In genomic region chr3:176939022-176939817, GRCh38 we compare ENCODE assay signal across 8 cellular contexts.
A peak's percentile ranks its signal among the peaks of the same experiment; 100 is the strongest.
DNase-seq lines count a peak whose midpoint lies in the region; ATAC-seq, FAIRE-seq and TF ChIP-seq lines count a peak whose summit lies in the region.

No MANE protein-coding gene starts in this region.

- no peak for TF ChIP-seq EP300 in K562 (IDR thresholded peaks at IDR 0.05; ENCODE audit: low read length)

- peak; percentile 94 for FAIRE-seq in K562 (lab: Jason Lieb, UNC)

- peak overlapping the region; percentile 20; the same call in 1 of the 2 replicates for H3K4me3 ChIP-seq in ACC112 (ENCODE audit: low read depth, low read length)
- no peak overlapping the region for H3K4me3 ChIP-seq in HFF-Myc (replicated peaks; ENCODE audit: low read depth, low read length)
- H3K4me3 ChIP-seq in MM.1S (ENCODE audit: low read length) = no peak overlapping the region
- H3K4me3 ChIP-seq in K562 = no peak overlapping the region

- H3K9me2 ChIP-seq in MM.1S (replicated peaks; ENCODE audit: insufficient read depth, low read length) = no peaks in the 10 kb centered on the region

- peak; percentile 61 for DNase-seq in HFF-Myc (ENCODE audit: extremely low read depth, low read depth)
- peak; percentile 84 for DNase-seq in MM.1S
- peak; percentile 89 for DNase-seq in RKO (ENCODE audit: low spot score)
- peak; percentile 57 to 70 (median 60) for DNase-seq in K562 (ENCODE audit: extremely low read depth in 1 of 4, low spot score in 3 of 4)
- DNase-seq in iPS-NIHi11 (ENCODE audit: low spot score) = peak; percentile 78
- DNase-seq in stimulated activated CD4-positive, alpha-beta T cell treated with anti-CD3 and anti-CD28 coated beads, Interleukin-2, amount 100 ng/mL, for 48 hours = peak; percentile 23 to 33

- no peaks in the 10 kb centered on the region for H3F3A ChIP-seq in MM.1S (ENCODE audit: insufficient read depth, low read length)

- 7% methylated on average over 10 of the region's 10 CpGs for WGBS in K562 (ENCODE audit: insufficient coverage, low coverage, missing lambda C conversion rate)

- H3K9me3 ChIP-seq in MM.1S (replicated peaks; ENCODE audit: insufficient read depth, low read length) = no peaks in the 10 kb centered on the region
- H3K9me3 ChIP-seq in K562 (replicated peaks; ENCODE audit: control insufficient read depth, insufficient read depth, low read depth, low read length) = no peaks in the 10 kb centered on the region

- H2AFZ ChIP-seq in ACC112 (ENCODE audit: low read length, unreplicated experiment) (peak overlapping the region; percentile 19), MM.1S (ENCODE audit: low read length) (no peak overlapping the region), K562 (ENCODE audit: low read depth, low read length) (no peak overlapping the region)

- no peaks in the 10 kb centered on the region for H3K79me2 ChIP-seq in ACC112 (ENCODE audit: control insufficient read depth, insufficient read depth, low read length, unreplicated experiment)
- no peaks in the 10 kb centered on the region for H3K79me2 ChIP-seq in MM.1S (ENCODE audit: low read length)
- no peaks in the 10 kb centered on the region for H3K79me2 ChIP-seq in K562 (ENCODE audit: control insufficient read depth, insufficient read depth, low read length)

- intact Hi-C loops in K562 (cut with micrococcal nuclease) = loop anchor here (1.0 to 10.0 kb wide), 4 partner anchors 66 to 1446 kb away; no protein-coding TSS in a partner anchor

- in situ Hi-C loops in K562 (cut with MboI) = loop anchor here (10.0 kb wide), 1 partner anchor 414 kb away; no protein-coding TSS in a partner anchor

- POLR2A ChIA-PET in K562 (lab: Yijun Ruan, JAX) = no interaction called here

- no peak overlapping the region for H3K4me2 ChIP-seq in MM.1S (ENCODE audit: low read depth, low read length)
- H3K4me2 ChIP-seq in K562 (ENCODE audit: insufficient read depth, low read length) = no peak overlapping the region

- H3K9ac ChIP-seq in MM.1S (ENCODE audit: low read length) (no peak overlapping the region), K562 (ENCODE audit: insufficient read depth in 1 of 2, low read depth in 2 of 2, low read length in 2 of 2) (no peak overlapping the region)

- no peak for TF ChIP-seq POLR2A in K562 (conservative IDR thresholded peaks at IDR 0.05)

- no peak overlapping the region for H3K27ac ChIP-seq in ACC112 (ENCODE audit: low read depth, low read length)
- no peak overlapping the region for H3K27ac ChIP-seq in MM.1S (ENCODE audit: low read length)
- no peak overlapping the region for H3K27ac ChIP-seq in K562 (ENCODE audit: extremely low read depth, low read depth, low read length)

- H3K27me3 ChIP-seq in ACC112 (ENCODE audit: insufficient read depth, low read length) (no peaks in the 10 kb centered on the region), MM.1S (replicated peaks; ENCODE audit: insufficient read depth, low read length) (no peaks in the 10 kb centered on the region), K562 (ENCODE audit: control insufficient read depth in 2 of 2, insufficient read depth in 2 of 2, low read length in 2 of 2) (no peaks in the 10 kb centered on the region)

- no peaks in the 10 kb centered on the region for H4K20me1 ChIP-seq in MM.1S (ENCODE audit: insufficient read depth, low read length)
- H4K20me1 ChIP-seq in K562 (replicated peaks; ENCODE audit: control insufficient read depth, insufficient read depth, low read length) = no peaks in the 10 kb centered on the region

- H3K36me3 ChIP-seq in ACC112 (ENCODE audit: insufficient read depth, low read length) = no peaks in the 10 kb centered on the region
- H3K36me3 ChIP-seq in MM.1S (replicated peaks; ENCODE audit: insufficient read depth, low read length) = no peaks in the 10 kb centered on the region
- H3K36me3 ChIP-seq in K562 (ENCODE audit: control insufficient read depth, insufficient read depth, low read length) = no peaks in the 10 kb centered on the region

- H3K9me1 ChIP-seq in K562 (ENCODE audit: control insufficient read depth, insufficient read depth, low read length) = no peaks in the 10 kb centered on the region

- no TSS peak for BruUV-seq in K562 (replicated peaks; lab: Mats Ljungman, UMichigan)

- TF ChIP-seq CTCF in GM12872 (IDR thresholded peaks at IDR 0.05; ENCODE audit: insufficient read depth, low read depth, low read length) (peak; percentile 78), HFF-Myc (IDR thresholded peaks at IDR 0.05; ENCODE audit: low read depth, low read length, missing control alignments) (peak; percentile 69), MM.1S (IDR thresholded peaks at IDR 0.05; ENCODE audit: low read length) (peak; percentile 89), K562 (IDR thresholded peaks at IDR 0.05 in 2 of 3, conservative IDR thresholded peaks at IDR 0.05 in 1 of 3; ENCODE audit: insufficient read depth in 2 of 3, low read depth in 1 of 3, low read length in 3 of 3) (peak; percentile 63 to 77 (median 74))

- CTCF ChIA-PET in K562 (lab: Yijun Ruan, JAX; ENCODE audit: low intra/inter-chr PET ratio) = interaction anchor here (0.6 to 0.7 kb wide), 2 partner anchors 368 to 919 kb away, joined by 3 read pairs; no protein-coding TSS in a partner anchor

- peak; percentile 78 to 89 for TF ChIP-seq RAD21 in K562 (CRISPR knock-in tag; conservative IDR thresholded peaks at IDR 0.05 in 1 of 2, IDR thresholded peaks at IDR 0.05 in 1 of 2)

- peak; percentile 96 for ATAC-seq in K562

- H3K4me1 ChIP-seq in ACC112 (ENCODE audit: control insufficient read depth, insufficient read depth, low read length, unreplicated experiment) (no peaks in the 10 kb centered on the region), MM.1S (ENCODE audit: low read length) (no peaks in the 10 kb centered on the region), K562 (replicated peaks in 1 of 2; ENCODE audit: control insufficient read depth in 2 of 2, insufficient read depth in 2 of 2, low read length in 2 of 2) (no peaks in the 10 kb centered on the region)

TF ChIP-seq in K562, 482 proteins besides CTCF, POLR2A, EP300 and RAD21 (continues in another document):
- peak; percentile 76 for TF ChIP-seq NFIX (CRISPR knock-in tag; IDR thresholded peaks at IDR 0.05; ENCODE audit: low read depth)
- TF ChIP-seq TEAD1 (CRISPR knock-in tag; IDR thresholded peaks at IDR 0.05) = no peak
- no peak for TF ChIP-seq JUNB (CRISPR knock-in tag; conservative IDR thresholded peaks at IDR 0.05)
- no peak for TF ChIP-seq ZNF778 (CRISPR knock-in tag; IDR thresholded peaks at IDR 0.05)
- TF ChIP-seq CEBPB (tag; IDR thresholded peaks at IDR 0.05) = peak; percentile 92
- TF ChIP-seq ZNF263 (CRISPR knock-in tag; IDR thresholded peaks at IDR 0.05; ENCODE audit: borderline replicate concordance) = no peak
- no peak for TF ChIP-seq FOXP1 (CRISPR knock-in tag; IDR thresholded peaks at IDR 0.05)
- TF ChIP-seq, protein P1, sequence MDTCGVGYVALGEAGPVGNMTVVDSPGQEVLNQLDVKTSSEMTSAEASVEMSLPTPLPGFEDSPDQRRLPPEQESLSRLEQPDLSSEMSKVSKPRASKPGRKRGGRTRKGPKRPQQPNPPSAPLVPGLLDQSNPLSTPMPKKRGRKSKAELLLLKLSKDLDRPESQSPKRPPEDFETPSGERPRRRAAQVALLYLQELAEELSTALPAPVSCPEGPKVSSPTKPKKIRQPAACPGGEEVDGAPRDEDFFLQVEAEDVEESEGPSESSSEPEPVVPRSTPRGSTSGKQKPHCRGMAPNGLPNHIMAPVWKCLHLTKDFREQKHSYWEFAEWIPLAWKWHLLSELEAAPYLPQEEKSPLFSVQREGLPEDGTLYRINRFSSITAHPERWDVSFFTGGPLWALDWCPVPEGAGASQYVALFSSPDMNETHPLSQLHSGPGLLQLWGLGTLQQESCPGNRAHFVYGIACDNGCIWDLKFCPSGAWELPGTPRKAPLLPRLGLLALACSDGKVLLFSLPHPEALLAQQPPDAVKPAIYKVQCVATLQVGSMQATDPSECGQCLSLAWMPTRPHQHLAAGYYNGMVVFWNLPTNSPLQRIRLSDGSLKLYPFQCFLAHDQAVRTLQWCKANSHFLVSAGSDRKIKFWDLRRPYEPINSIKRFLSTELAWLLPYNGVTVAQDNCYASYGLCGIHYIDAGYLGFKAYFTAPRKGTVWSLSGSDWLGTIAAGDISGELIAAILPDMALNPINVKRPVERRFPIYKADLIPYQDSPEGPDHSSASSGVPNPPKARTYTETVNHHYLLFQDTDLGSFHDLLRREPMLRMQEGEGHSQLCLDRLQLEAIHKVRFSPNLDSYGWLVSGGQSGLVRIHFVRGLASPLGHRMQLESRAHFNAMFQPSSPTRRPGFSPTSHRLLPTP (IDR thresholded peaks at IDR 0.05; ENCODE audit: borderline replicate concordance, extremely low read depth, insufficient read length) = no peak
- no peak for TF ChIP-seq USF2 (CRISPR knock-in tag; IDR thresholded peaks at IDR 0.05)
- peak; percentile 93 for TF ChIP-seq NFIC (IDR thresholded peaks at IDR 0.05)

Comparison
In these comparisons a context has a peak if more than half of its experiments do, and no peak if none do; other contexts are left out.
1. DNase-seq: peak in every context shown above with its lines; median percentile 89 in RKO; 84 in MM.1S; 78 in iPS-NIHi11; 61 in HFF-Myc; 60 in K562; 28 in stimulated activated CD4-positive, alpha-beta T cell treated with anti-CD3 and anti-CD28 coated beads, Interleukin-2, amount 100 ng/mL, for 48 hours.